8 cellular contexts compared by ENCODE assay signal in the genomic region with DNA sequence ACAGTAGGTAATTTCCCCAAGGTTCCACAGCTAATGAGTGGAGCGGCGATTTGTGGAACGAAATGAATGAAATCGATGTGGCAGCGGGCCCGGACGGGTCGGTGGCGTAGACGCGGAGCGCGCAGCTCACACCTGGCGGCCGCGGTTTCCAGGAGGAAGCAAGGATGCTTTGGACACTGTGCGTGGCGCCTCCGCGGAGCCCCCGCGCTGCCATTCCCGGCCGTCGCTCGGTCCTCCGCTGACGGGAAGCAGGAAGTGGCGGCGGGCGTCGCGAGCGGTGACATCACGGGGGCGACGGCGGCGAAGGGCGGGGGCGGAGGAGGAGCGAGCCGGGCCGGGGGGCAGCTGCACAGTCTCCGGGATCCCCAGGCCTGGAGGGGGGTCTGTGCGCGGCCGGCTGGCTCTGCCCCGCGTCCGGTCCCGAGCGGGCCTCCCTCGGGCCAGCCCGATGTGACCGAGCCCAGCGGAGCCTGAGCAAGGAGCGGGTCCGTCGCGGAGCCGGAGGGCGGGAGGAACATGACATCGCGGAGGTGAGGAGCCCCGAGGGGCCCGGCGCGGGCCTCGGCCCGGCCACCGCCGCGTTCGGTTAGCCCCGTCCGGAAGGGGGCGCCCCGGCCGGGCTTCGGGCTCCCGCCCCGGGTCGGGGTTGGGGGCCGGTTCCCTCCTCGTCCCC. TPM values are rescaled to one million over a fixed set of nuclear protein-coding genes. Genes with fewer than 3 reads are reported as not detected.
DNase-seq lines count a peak whose midpoint lies in the region; ATAC-seq and TF ChIP-seq lines count a peak whose summit lies in the region.

A gene (plus strand): TSS at position 352 of the 673 bp plus-strand sequence. CDS start 165 bp downstream, at position 517.

- H3K4me1 Mint-ChIP-seq in chondrocyte (ENCODE audit: low read depth) = peaks cover 39% of the 10 kb centered on the region

- peak within 1 kb of the TSS; percentile 94 for H3K4me3 Mint-ChIP-seq in chondrocyte (ENCODE audit: unreplicated experiment)

- DNase-seq in AG08396 (ENCODE audit: low spot score) (peak; percentile 93), NCI-H446 (lab: John Stamatoyannopoulos, UW) (peak; percentile 14 to 69), chondrocyte (ENCODE audit: low spot score) (peak; percentile 95), kidney tubule cell (ENCODE audit: low spot score) (peak; percentile 87)
- DNase-seq in activated CD4-positive, alpha-beta T cell treated with anti-CD3 and anti-CD28 coated beads for 24 hours (ENCODE audit: low read depth in 2 of 2) = peak; percentile 84 to 87
- DNase-seq in stimulated activated CD4-positive, alpha-beta T cell treated with anti-CD3 and anti-CD28 coated beads, Interleukin-1b, Interleukin-23, amount 100 ng/mL, for 24 hours (ENCODE audit: low read depth in 4 of 4, low spot score in 1 of 4) = peak; percentile 73 to 92 (median 86)

- peak; percentile 84 for TF ChIP-seq CTCF in chondrocyte (IDR thresholded peaks at IDR 0.05)

- no peaks in the 10 kb centered on the region for H3K27me3 Mint-ChIP-seq in chondrocyte (ENCODE audit: low read depth)

- no peaks in the 10 kb centered on the region for H3K9me3 Mint-ChIP-seq in chondrocyte (ENCODE audit: low read depth)

- ATAC-seq in GM18868 (IDR thresholded peaks at IDR 0.05; ENCODE audit: unreplicated experiment) (peak; percentile 81), HG03103 (IDR thresholded peaks at IDR 0.05; ENCODE audit: low read depth, unreplicated experiment) (peak; percentile 65)

- H3K27ac Mint-ChIP-seq in chondrocyte (ENCODE audit: unreplicated experiment) = peak within 1 kb of the TSS; percentile 99

- H3K36me3 Mint-ChIP-seq in chondrocyte (ENCODE audit: low read depth) = no peaks in the 10 kb centered on the region

RNA-seq across cellular contexts. Expression of the gene that starts here (rescaled TPM):
- 114 to 141 TPM (median 139 TPM) in 3 replicates for total RNA-seq in chondrocyte

Comparison
In these comparisons a context has a peak if more than half of its experiments do, and no peak if none do; other contexts are left out.
1. Peak in every context shown above with its lines: DNase-seq and ATAC-seq.
2. DNase-seq: peak in every context shown above with its lines; median percentile 95 in chondrocyte; 93 in AG08396; 87 in kidney tubule cell; 86 in stimulated activated CD4-positive, alpha-beta T cell treated with anti-CD3 and anti-CD28 coated beads, Interleukin-1b, Interleukin-23, amount 100 ng/mL, for 24 hours; 86 in activated CD4-positive, alpha-beta T cell treated with anti-CD3 and anti-CD28 coated beads for 24 hours; 42 in NCI-H446.